Comparison of ENCODE assay signal across 8 cellular contexts in genomic region chr1:209884665-209885117, GRCh38. TPM values are rescaled to one million over a fixed set of nuclear protein-coding genes. Genes with fewer than 3 reads are reported as not detected.
A peak's percentile ranks its signal among the peaks of the same experiment; 100 is the strongest.
DNase-seq lines count a peak whose midpoint lies in the region; ATAC-seq and TF ChIP-seq lines count a peak whose summit lies in the region.

No MANE protein-coding gene starts in this region.

- H3K4me3 Mint-ChIP-seq in endothelial cell (ENCODE audit: unreplicated experiment) = no peak overlapping the region

- DNase-seq in stimulated activated naive CD4-positive, alpha-beta T cell treated with Interleukin-2 at 50 U/mL for 16 hours (lab: John Stamatoyannopoulos, UW) = peak; percentile 47
- no peak for DNase-seq in stimulated activated naive CD4-positive, alpha-beta T cell (lab: John Stamatoyannopoulos, UW)
- peak; percentile 96 for DNase-seq in RPMI7951 (ENCODE audit: low read depth)
- peak; percentile 96 for DNase-seq in dedifferentiated amniotic fluid mesenchymal stem cell (ENCODE audit: extremely low spot score)
- peak; percentile 62 for DNase-seq in pons (ENCODE audit: low spot score)
- DNase-seq in endothelial cell (ENCODE audit: low spot score) = no peak
- DNase-seq in effector CD4-positive, alpha-beta T cell = no peak

- no peaks in the 10 kb centered on the region for H3K36me3 Mint-ChIP-seq in endothelial cell (ENCODE audit: low read depth, unreplicated experiment)

- peaks cover 1% of the 10 kb centered on the region for H3K27me3 Mint-ChIP-seq in endothelial cell (ENCODE audit: unreplicated experiment)

- H3K9me3 Mint-ChIP-seq in endothelial cell (ENCODE audit: unreplicated experiment) = no peaks in the 10 kb centered on the region

- peaks cover 18% of the 10 kb centered on the region for H3K4me1 Mint-ChIP-seq in endothelial cell (ENCODE audit: unreplicated experiment)

- no peak overlapping the region for H3K27ac Mint-ChIP-seq in endothelial cell (ENCODE audit: unreplicated experiment)

- peak; percentile 96 for ATAC-seq in HG03039 (IDR thresholded peaks at IDR 0.05; ENCODE audit: unreplicated experiment)

- TF ChIP-seq CTCF in endothelial cell (IDR thresholded peaks at IDR 0.05; ENCODE audit: unreplicated experiment) = no peak

RNA-seq across cellular contexts. Expression of gene SYT14, which starts 53.3 kb away (rescaled TPM):
- 1.1 and 2.2 TPM in 2 replicates for total RNA-seq in RPMI7951 (2014; rRNA removed; shearing (Covaris generic))
- total RNA-seq in endothelial cell (ENCODE audit: unreplicated experiment) = 9.7 TPM

RNA-seq across cellular contexts. Expression of gene UTP25, which starts 56.9 kb away (rescaled TPM):
- total RNA-seq in RPMI7951 (2014; rRNA removed; shearing (Covaris generic)) = 5.3 and 7.0 TPM in 2 replicates
- 4.6 TPM for total RNA-seq in endothelial cell (ENCODE audit: unreplicated experiment)

Comparison
In these comparisons a context has a peak if more than half of its experiments do, and no peak if none do; other contexts are left out.
1. DNase-seq: peak in stimulated activated naive CD4-positive, alpha-beta T cell treated with Interleukin-2 at 50 U/mL for 16 hours (single experiment), RPMI7951 (single experiment), dedifferentiated amniotic fluid mesenchymal stem cell (single experiment) and pons (single experiment); none in stimulated activated naive CD4-positive, alpha-beta T cell (0 of 6), endothelial cell (single experiment) and effector CD4-positive, alpha-beta T cell (single experiment).